ENCODE assay signal across 2 cellular contexts in the genomic region with DNA sequence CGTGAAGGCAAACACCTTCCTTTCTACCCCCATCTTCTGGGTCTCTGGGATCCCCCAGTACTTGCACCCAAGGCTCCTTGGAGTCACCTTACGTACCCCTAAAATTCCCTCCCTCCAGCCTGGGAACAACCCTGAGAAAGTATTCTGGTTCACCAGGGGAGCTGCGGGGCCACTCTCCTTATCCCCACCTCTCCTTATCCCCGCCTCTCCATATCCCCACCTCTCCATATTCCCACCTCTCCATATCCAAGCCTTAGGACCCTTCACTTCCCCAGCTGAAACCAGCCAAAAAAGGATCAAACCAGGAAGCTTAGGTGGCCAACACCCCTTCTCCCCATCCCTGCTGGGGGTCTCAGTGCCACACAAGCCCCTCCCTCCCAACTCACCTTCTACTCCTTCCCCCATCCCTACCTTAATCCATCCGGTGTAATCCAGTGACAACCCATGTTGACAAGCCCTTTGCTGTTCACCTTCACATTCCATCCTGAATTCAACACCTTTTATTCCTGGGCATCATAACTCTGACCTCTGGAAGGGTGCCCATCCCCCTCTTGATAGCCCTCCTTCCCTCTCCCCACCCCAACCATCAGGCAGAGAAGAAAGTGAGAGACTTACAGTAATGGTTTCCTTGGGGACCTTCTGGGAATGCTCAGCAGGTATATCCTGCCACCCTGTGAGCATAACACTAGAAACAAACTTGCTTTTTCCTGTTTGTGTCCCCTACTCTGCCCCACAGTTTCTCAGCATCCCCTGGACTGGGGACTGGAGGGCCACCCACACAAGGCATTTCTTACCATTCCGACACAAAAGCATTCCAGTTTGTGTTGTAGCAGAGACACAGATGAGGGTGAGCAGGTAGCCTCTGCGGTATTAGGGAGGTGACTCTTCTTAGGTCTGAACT.
TF ChIP-seq lines count a peak whose summit lies in the region.

No MANE protein-coding gene starts in this region.

TF ChIP-seq in H1, 55 proteins besides CTCF, POLR2A, EP300 and RAD21:
- peak; percentile 59; the same call in 1 of the 2 replicates for TF ChIP-seq SP1 (IDR thresholded peaks at IDR 0.05; ENCODE audit: low read depth, low read length)
- peak in 1 of 2 experiments; percentile 66; a peak in 1 of 4 replicates for TF ChIP-seq SIN3A (conservative IDR thresholded peaks at IDR 0.05 in 1 of 2, IDR thresholded peaks at IDR 0.05 in 1 of 2; ENCODE audit: low read depth in 1 of 2, low read length in 2 of 2)
- TF ChIP-seq CTBP2 (IDR thresholded peaks at IDR 0.05; ENCODE audit: borderline replicate concordance, insufficient read depth, insufficient read length, low read length), result peak; percentile 60
- TF ChIP-seq, protein P1, sequence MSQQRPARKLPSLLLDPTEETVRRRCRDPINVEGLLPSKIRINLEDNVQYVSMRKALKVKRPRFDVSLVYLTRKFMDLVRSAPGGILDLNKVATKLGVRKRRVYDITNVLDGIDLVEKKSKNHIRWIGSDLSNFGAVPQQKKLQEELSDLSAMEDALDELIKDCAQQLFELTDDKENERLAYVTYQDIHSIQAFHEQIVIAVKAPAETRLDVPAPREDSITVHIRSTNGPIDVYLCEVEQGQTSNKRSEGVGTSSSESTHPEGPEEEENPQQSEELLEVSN (IDR thresholded peaks at IDR 0.05), result no peak
- TF ChIP-seq RFX5 (IDR thresholded peaks at IDR 0.05; ENCODE audit: borderline replicate concordance, low read depth, low read length), result no peak
- TF ChIP-seq, protein P2, sequence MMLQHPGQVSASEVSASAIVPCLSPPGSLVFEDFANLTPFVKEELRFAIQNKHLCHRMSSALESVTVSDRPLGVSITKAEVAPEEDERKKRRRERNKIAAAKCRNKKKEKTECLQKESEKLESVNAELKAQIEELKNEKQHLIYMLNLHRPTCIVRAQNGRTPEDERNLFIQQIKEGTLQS (IDR thresholded peaks at IDR 0.05; ENCODE audit: insufficient read depth, low read depth, low read length), result no peak
- TF ChIP-seq CHD2 (IDR thresholded peaks at IDR 0.05; ENCODE audit: low read length), result no peak
- TF ChIP-seq YY1 (IDR thresholded peaks at IDR 0.05; ENCODE audit: low read depth, low read length), result 0 out of 2 replicates have a peak, but pooled peaks have one; percentile 17
- no peak for TF ChIP-seq BRCA1 (IDR thresholded peaks at IDR 0.05; ENCODE audit: low read depth, low read length)
- no peak for TF ChIP-seq CHD1 (IDR thresholded peaks at IDR 0.05; ENCODE audit: low read depth, low read length)
- TF ChIP-seq CBX5 (IDR thresholded peaks at IDR 0.05; ENCODE audit: low read depth, low read length), result no peak
- no peak for TF ChIP-seq CBX8 (IDR thresholded peaks at IDR 0.05; ENCODE audit: borderline replicate concordance, low read depth, low read length)
- no peak for TF ChIP-seq TEAD4 (IDR thresholded peaks at IDR 0.05; ENCODE audit: low read depth, low read length)
- TF ChIP-seq GABPA (IDR thresholded peaks at IDR 0.05; ENCODE audit: borderline replicate concordance, insufficient read depth, low read length), result no peak
- no peak for TF ChIP-seq ZNF274 (IDR thresholded peaks at IDR 0.05; ENCODE audit: borderline replicate concordance, extremely low read depth, low read length)

TF ChIP-seq in neural cell, 6 proteins besides CTCF, POLR2A, EP300 and RAD21:
- TF ChIP-seq POLR2AphosphoS5 (IDR thresholded peaks at IDR 0.05) (no peak), TAF1 (IDR thresholded peaks at IDR 0.05; ENCODE audit: low read depth) (no peak), REST (IDR thresholded peaks at IDR 0.05; ENCODE audit: borderline replicate concordance) (no peak), SMC3 (conservative IDR thresholded peaks at IDR 0.05; ENCODE audit: poor library complexity) (no peak)
